Comparison of ENCODE assay signal across 16 cellular contexts in the genomic region with DNA sequence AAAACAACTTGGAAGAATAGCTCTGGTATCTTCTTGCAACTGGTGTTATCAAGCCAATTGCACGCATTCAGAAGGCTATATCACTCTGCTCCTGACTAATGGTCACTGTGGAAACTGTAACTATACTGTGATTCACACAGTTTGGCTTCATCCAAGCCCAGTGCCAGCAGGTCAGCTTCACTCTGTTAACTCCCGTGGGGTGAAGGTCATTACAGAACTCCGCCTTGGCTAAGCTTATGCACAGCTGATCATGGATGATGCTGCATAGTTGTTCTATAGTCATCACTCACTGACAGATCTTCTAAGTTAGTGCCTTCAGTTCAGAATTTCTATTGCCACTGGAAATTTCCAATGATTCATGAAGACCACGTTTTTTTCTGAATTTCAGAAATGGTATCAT.
DNase-seq lines count a peak whose midpoint lies in the region; ATAC-seq and TF ChIP-seq lines count a peak whose summit lies in the region.
"Had no signal": no experiment of that assay in that cellular context is flagged by ENCODE, and none has a peak within 500 bp of the region (broad histone marks: within the 10 kb centered on the region; RNA-seq: fewer than 3 reads in every experiment).

No MANE protein-coding gene starts in this region.

- no peak for ATAC-seq in GM18517 (IDR thresholded peaks at IDR 0.05; ENCODE audit: unreplicated experiment)

- DNase-seq in AG09309 (ENCODE audit: low read depth) (peak; percentile 52), HT1080 (ENCODE audit: low read depth) (peak; percentile 65), astrocyte of the spinal cord (ENCODE audit: low read depth, low spot score) (peak; percentile 77), kidney glomerular epithelial cell (lab: John Stamatoyannopoulos, UW) (peak; percentile 12), hypothalamus (lab: John Stamatoyannopoulos, UW) (no peak), ACHN (no peak)
- DNase-seq in central memory CD4-positive, alpha-beta T cell: no peak
- DNase-seq: activated CD4-positive, alpha-beta T cell treated with anti-CD3 and anti-CD28 coated beads, Interleukin-2, amount 10 ng/mL, durations not matched to agents 24 days and 14 days; activated CD8-positive, alpha-beta memory T cell treated with anti-CD3 and anti-CD28 coated beads, Interleukin-2, amount 50 U/mL, for 48 hours; cortex of kidney; midbrain; MV-4-11; NCI-H526 treated with DMSO at 0.1 percent for 48 hours; stomach had no signal

- H3K4me3 ChIP-seq in AG09309 (ENCODE audit: control insufficient read depth, low read depth, low read length): no peak overlapping the region
- H3K4me3 ChIP-seq in astrocyte of the spinal cord (ENCODE audit: low read depth, low read length): no peak overlapping the region
- H3K4me3 ChIP-seq: ascending aorta, stomach had no signal

- TF ChIP-seq CTCF in AG09309 (IDR thresholded peaks at IDR 0.05; ENCODE audit: control insufficient read depth, insufficient read depth, low read depth, low read length, missing control alignments): no peak
- TF ChIP-seq CTCF in astrocyte of the spinal cord (IDR thresholded peaks at IDR 0.05; ENCODE audit: low read depth, low read length): no peak

- in situ Hi-C loops in astrocyte of the spinal cord (cut with HindIII; ENCODE audit: low sequenced_read_pairs) (no loop called here), ACHN (cut with HindIII; ENCODE audit: low pct_ligation_motif_present, low pct_unique_long_range_greater_than_20kb, low sequenced_read_pairs) (no loop called here)

Comparison
In these comparisons a context has a peak if more than half of its experiments do, and no peak if none do; other contexts are left out.
1. DNase-seq: peak in AG09309 (single experiment), HT1080 (single experiment), astrocyte of the spinal cord (single experiment) and kidney glomerular epithelial cell (single experiment); none in central memory CD4-positive, alpha-beta T cell (single experiment), hypothalamus (0 of 51) and ACHN (single experiment).